In genomic region chr7:69775231-69775771, GRCh38 we compare ENCODE assay signal across 12 cellular contexts.
DNase-seq lines count a peak whose midpoint lies in the region; ATAC-seq and TF ChIP-seq lines count a peak whose summit lies in the region.
"Had no signal": no experiment of that assay in that cellular context is flagged by ENCODE, and none has a peak within 500 bp of the region (broad histone marks: within the 10 kb centered on the region; RNA-seq: fewer than 3 reads in every experiment).

No MANE protein-coding gene starts in this region.

- no peak overlapping the region for H2AFZ ChIP-seq in ACC112 (ENCODE audit: low read length, unreplicated experiment)

- peak overlapping the region; percentile 47 for H3K27ac ChIP-seq in ACC112 (ENCODE audit: low read depth, low read length)
- H3K27ac ChIP-seq in lower lobe of right lung: no peak overlapping the region
- no peak overlapping the region for H3K27ac ChIP-seq in Peyer's patch
- H3K27ac ChIP-seq: SJSA1, spleen had no signal

- no peaks in the 10 kb centered on the region for H3K36me3 ChIP-seq in ACC112 (ENCODE audit: insufficient read depth, low read length)
- H3K36me3 ChIP-seq in lower lobe of right lung: no peaks in the 10 kb centered on the region
- H3K36me3 ChIP-seq in Peyer's patch: no peaks in the 10 kb centered on the region
- H3K36me3 ChIP-seq: SJSA1, spleen had no signal

- DNase-seq in NCI-H526 (lab: John Stamatoyannopoulos, UW): peak; percentile 20 to 48
- no peak for DNase-seq in lower lobe of right lung
- no peak for DNase-seq in inferior parietal cortex (ENCODE audit: extremely low spot score)
- DNase-seq in activated effector memory CD4-positive, alpha-beta T cell treated with Interleukin-2 at 50 U/mL for 16 hours: no peak
- DNase-seq in Peyer's patch: no peak
- no peak for DNase-seq in RKO (ENCODE audit: low spot score)
- DNase-seq: EL, NCI-H510A, spleen had no signal

- TF ChIP-seq CTCF in lower lobe of right lung (IDR thresholded peaks at IDR 0.05): no peak
- TF ChIP-seq CTCF in Peyer's patch (IDR thresholded peaks at IDR 0.05): no peak

- H3K9me3 ChIP-seq in lower lobe of right lung (no peaks in the 10 kb centered on the region), Peyer's patch (no peaks in the 10 kb centered on the region)
- H3K9me3 ChIP-seq: SJSA1, spleen had no signal

- no peak for TF ChIP-seq POLR2A in Peyer's patch (IDR thresholded peaks at IDR 0.05)

- ATAC-seq in esophagus mucosa (peak; percentile 80), lower lobe of right lung (peak; percentile 14 to 35)

- H3K4me3 ChIP-seq in ACC112 (ENCODE audit: low read depth, low read length) (no peak overlapping the region), lower lobe of right lung (no peak overlapping the region), Peyer's patch (no peak overlapping the region)
- H3K4me3 ChIP-seq: SJSA1, spleen had no signal

- peaks cover 11% of the 10 kb centered on the region for H3K4me1 ChIP-seq in ACC112 (ENCODE audit: control insufficient read depth, insufficient read depth, low read length, unreplicated experiment)
- no peaks in the 10 kb centered on the region for H3K4me1 ChIP-seq in lower lobe of right lung
- no peaks in the 10 kb centered on the region for H3K4me1 ChIP-seq in Peyer's patch
- H3K4me1 ChIP-seq: SJSA1, spleen had no signal

- intact Hi-C loops in lower lobe of right lung (cut with DNase I): no loop called here

- no peaks in the 10 kb centered on the region for H3K79me2 ChIP-seq in ACC112 (ENCODE audit: control insufficient read depth, insufficient read depth, low read length, unreplicated experiment)

- no peaks in the 10 kb centered on the region for H3K27me3 ChIP-seq in ACC112 (ENCODE audit: insufficient read depth, low read length)
- no peaks in the 10 kb centered on the region for H3K27me3 ChIP-seq in lower lobe of right lung (ENCODE audit: low read depth)
- H3K27me3 ChIP-seq in Peyer's patch: no peaks in the 10 kb centered on the region
- H3K27me3 ChIP-seq: SJSA1, spleen had no signal

Comparison
In these comparisons a context has a peak if more than half of its experiments do, and no peak if none do; other contexts are left out.
1. DNase-seq: peak in NCI-H526 (2 of 2); none in lower lobe of right lung (single experiment), inferior parietal cortex (single experiment), activated effector memory CD4-positive, alpha-beta T cell treated with Interleukin-2 at 50 U/mL for 16 hours (single experiment), Peyer's patch (0 of 3) and RKO (single experiment).